29 cellular contexts compared by ENCODE assay signal in genomic region chr1:228249508-228250305, GRCh38.
"Had no signal": no experiment of that assay in that cellular context is flagged by ENCODE, and none has a peak within 500 bp of the region (broad histone marks: within the 10 kb centered on the region; RNA-seq: fewer than 3 reads in every experiment).

No MANE protein-coding gene starts in this region.

- H3K4me3 ChIP-seq: Peyer's patch had no signal

- H3K4me1 ChIP-seq: Peyer's patch had no signal

- H3K27me3 ChIP-seq: brain microvascular endothelial cell, Peyer's patch had no signal

- ATAC-seq: activated naive CD8-positive, alpha-beta T cell treated with anti-CD3 and anti-CD28 coated beads, Interleukin-2, amount 50 U/mL, for 24 hours; PC-3 had no signal

- H3K4me2 ChIP-seq: KMS-11 had no signal

- H3K9ac ChIP-seq: KMS-11 had no signal

- H3K36me3 ChIP-seq: brain microvascular endothelial cell, WERI-Rb-1 had no signal

- DNase-seq: activated CD4-positive, alpha-beta memory T cell treated with anti-CD3 and anti-CD28 coated beads for 36 hours; activated CD4-positive, alpha-beta T cell treated with anti-CD3 and anti-CD28 coated beads, Interleukin-2, amount 10 ng/mL, durations not matched to agents 7 days and 5 days; activated CD4-positive, CD25-positive, alpha-beta regulatory T cell; activated CD8-positive, alpha-beta memory T cell treated with anti-CD3 and anti-CD28 coated beads, Interleukin-2, amount 50 U/mL, for 4 hours; activated effector memory CD4-positive, alpha-beta T cell treated with Interleukin-2 at 50 U/mL for 16 hours; activated naive CD4-positive, alpha-beta T cell treated with anti-CD3 and anti-CD28 coated beads, Interleukin-2, amount 10 ng/mL, durations not matched to agents 7 days and 5 days; activated naive CD8-positive, alpha-beta T cell treated with anti-CD3 and anti-CD28 coated beads, Interleukin-2, amount 50 U/mL, for 24 hours; activated T-cell treated with anti-CD3 and anti-CD28 coated beads for 4 hours; activated T-cell treated with anti-CD3 and anti-CD28 coated beads, Interleukin-2, amount 50 U/mL, for 48 hours; anterior cingulate cortex; brain microvascular endothelial cell; MM.1S; MV-4-11; NCI-H1092; NCI-H1436 treated with DMSO at 0.1 percent for 48 hours; NCI-H1694 treated with DMSO at 0.1 percent for 48 hours; NCI-H2029; NCI-H345; NCI-H524 treated with DMSO at 0.1 percent for 48 hours; NK-92 treated with Interleukin-12 subunit alpha and Interleukin-12 subunit beta, amount 100 ng/mL, for 24 hours; PC-3; Peyer's patch; RPMI8226; SW 1271; T-helper 1 cell; T-helper 2 cell; T-helper 9 cell; WERI-Rb-1 had no signal

- H3K9me3 ChIP-seq: Peyer's patch had no signal

- H3K27ac ChIP-seq: brain microvascular endothelial cell, KMS-11, Peyer's patch, WERI-Rb-1 had no signal
